9 cellular contexts compared by ENCODE assay signal in genomic region chr19:14112809-14113385, GRCh38. TPM values are rescaled to one million over a fixed set of nuclear protein-coding genes. Genes with fewer than 3 reads are reported as not detected.
DNase-seq lines count a peak whose midpoint lies in the region; ATAC-seq, FAIRE-seq and TF ChIP-seq lines count a peak whose summit lies in the region.
"Had no signal": no experiment of that assay in that cellular context is flagged by ENCODE, and none has a peak within 500 bp of the region (broad histone marks: within the 10 kb centered on the region; RNA-seq: fewer than 3 reads in every experiment).

No MANE protein-coding gene starts in this region.

- peak overlapping the region; percentile 98; the same call in 1 of the 2 replicates for H2BK12ac ChIP-seq in H1 (ENCODE audit: low read depth, low read length)

- peak overlapping the region; percentile 88 for H3K18ac ChIP-seq in H1 (ENCODE audit: extremely low read depth, low read length)

- H3K9me3 ChIP-seq in MM.1S (replicated peaks; ENCODE audit: insufficient read depth, low read length) = no peaks in the 10 kb centered on the region
- no peaks in the 10 kb centered on the region for H3K9me3 ChIP-seq in H1 (ENCODE audit: insufficient read depth in 2 of 2, low read depth in 1 of 2, low read length in 1 of 2)
- no peaks in the 10 kb centered on the region for H3K9me3 ChIP-seq in muscle layer of colon (ENCODE audit: low read length)
- H3K9me3 ChIP-seq in tibial artery = no peaks in the 10 kb centered on the region

- no peaks in the 10 kb centered on the region for H3K9me2 ChIP-seq in MM.1S (replicated peaks; ENCODE audit: insufficient read depth, low read length)

- peak overlapping the region; percentile 79; the same call in 1 of the 2 replicates for H2BK5ac ChIP-seq in H1 (ENCODE audit: low read depth, low read length)

- H3K56ac ChIP-seq in H1 (replicated peaks; ENCODE audit: insufficient read length, low read depth, low read length) = no peak overlapping the region

- no peak overlapping the region; the same call in 1 of the 2 replicates for H2AK5ac ChIP-seq in H1 (ENCODE audit: low read depth, low read length)

- no peak overlapping the region for H2BK20ac ChIP-seq in H1 (ENCODE audit: low read length)

- H4K20me1 ChIP-seq in MM.1S (ENCODE audit: insufficient read depth, low read length) (no peaks in the 10 kb centered on the region), H1 (replicated peaks in 1 of 2; ENCODE audit: control insufficient read depth in 1 of 2, insufficient read depth in 2 of 2, low read length in 2 of 2) (peaks cover 7 to 12% of the 10 kb centered on the region in 2 experiments)

- WGBS in H1 (ENCODE audit: extremely low coverage in 1 of 2, insufficient coverage in 1 of 2, insufficient read length in 1 of 2, insufficient replicate concordance in 2 of 2, low coverage in 1 of 2, low lambda C conversion rate in 2 of 2, missing lambda C conversion rate in 1 of 2), 2 experiments = 72% methylated on average over 11 of the region's 12 CpGs; no CpG with 5 or more reads in 1 of the 2 experiments

- peaks cover 18% of the 10 kb centered on the region for H3K4me1 ChIP-seq in MM.1S (ENCODE audit: low read length)
- H3K4me1 ChIP-seq in H1 (replicated peaks in 1 of 4; ENCODE audit: control insufficient read depth in 3 of 4, insufficient read depth in 4 of 4, low read length in 3 of 4) = peaks cover 11 to 27% (median 15%) of the 10 kb centered on the region in 4 experiments
- H3K4me1 ChIP-seq in muscle layer of colon (ENCODE audit: insufficient read depth, low read length) = peaks cover 41% of the 10 kb centered on the region
- H3K4me1 ChIP-seq in tibial artery = peaks cover 5 to 87% (median 60%) of the 10 kb centered on the region in 4 donors

- H3K27me3 ChIP-seq in MM.1S (replicated peaks; ENCODE audit: insufficient read depth, low read length) (no peaks in the 10 kb centered on the region), H1 (replicated peaks in 1 of 4; ENCODE audit: control insufficient read depth in 3 of 4, extremely low read depth in 1 of 4, insufficient read depth in 3 of 4, low read length in 3 of 4) (no peaks in the 10 kb centered on the region; a peak in 2 of 7 replicates), muscle layer of colon (ENCODE audit: control insufficient read depth in 1 of 2, insufficient read depth in 2 of 2, low read length in 2 of 2) (no peaks in the 10 kb centered on the region), tibial artery (no peaks in the 10 kb centered on the region)

- intact Hi-C loops in tibial artery (cut with DNase I; ENCODE audit: low total_unique reads) = no loop called here

- H2BK15ac ChIP-seq in H1 (ENCODE audit: low read length) = peak overlapping the region; percentile 88; the same call in 1 of the 2 replicates

- H3K4me2 ChIP-seq in MM.1S (ENCODE audit: low read depth, low read length) = peak overlapping the region; percentile 2; the same call in 1 of the 2 replicates
- peak overlapping the region; percentile 12 to 23; a peak in 2 of 4 replicates for H3K4me2 ChIP-seq in H1 (ENCODE audit: insufficient read depth in 1 of 2, low read depth in 2 of 2, low read length in 2 of 2)

- H3K9ac ChIP-seq in MM.1S (ENCODE audit: low read length) (no peak overlapping the region), H1 (replicated peaks in 1 of 4; ENCODE audit: extremely low read depth in 1 of 4, low read depth in 3 of 4, low read length in 3 of 4) (no peak overlapping the region), muscle layer of colon (ENCODE audit: low read length) (peak overlapping the region; percentile 51)

- no peak for ATAC-seq in esophagus mucosa

- H4K91ac ChIP-seq in H1 (replicated peaks; ENCODE audit: insufficient read length, low read length) = peak overlapping the region; percentile 76

- CTCF ChIA-PET in H1 (lab: Charles Lee; ENCODE audit: partially characterized antibody) = interaction anchor here (0.7 to 11.3 kb wide), 11 partner anchors 9 to 132 kb away, joined by 3 to 105 read pairs (median 7); partner anchors contain the start of genes ASF1B and MISP3

- H2AFZ ChIP-seq in MM.1S (ENCODE audit: low read length) (no peak overlapping the region), H1 (ENCODE audit: low read length) (no peak overlapping the region)

- no peak overlapping the region for H3K23ac ChIP-seq in H1 (ENCODE audit: insufficient read length)

- no peak for FAIRE-seq in H1 (lab: Jason Lieb, UNC)

- peak overlapping the region; percentile 86; the same call in 1 of the 2 replicates for H4K8ac ChIP-seq in H1 (ENCODE audit: extremely low read depth, insufficient read depth, low read length)

- peaks cover 3% of the 10 kb centered on the region; the same call in 1 of the 2 replicates for H3K23me2 ChIP-seq in H1 (ENCODE audit: low read depth, low read length)

- no peak overlapping the region for H4K5ac ChIP-seq in H1 (ENCODE audit: insufficient read length, low read depth, low read length)

- no peak for TF ChIP-seq EP300 in H1 (IDR thresholded peaks at IDR 0.05; ENCODE audit: borderline replicate concordance in 1 of 2, low read depth in 2 of 2, low read length in 2 of 2)

- H2BK120ac ChIP-seq in H1 (replicated peaks; ENCODE audit: low read depth, low read length) = peak overlapping the region; percentile 60

- DNase-seq in MM.1S = no peak
- DNase-seq in H1 (ENCODE audit: low read depth in 1 of 2, low spot score in 2 of 2) = no peak
- DNase-seq in tibial artery = peak; percentile 61 to 86
- no peak for DNase-seq in NCI-H69 (lab: John Stamatoyannopoulos, UW)
- DNase-seq in DMS 273 (lab: John Stamatoyannopoulos, UW; ENCODE audit: unreplicated experiment) = no peak
- DNase-seq: central memory CD4-positive, alpha-beta T cell; NCI-H526 treated with DMSO at 0.1 percent for 48 hours had no signal

- peaks cover 2% of the 10 kb centered on the region; the same call in 1 of the 2 replicates for H3F3A ChIP-seq in MM.1S (ENCODE audit: insufficient read depth, low read length)

- H3K4me3 ChIP-seq in MM.1S (ENCODE audit: low read length) = no peak overlapping the region
- H3K4me3 ChIP-seq in H1 (ENCODE audit: extremely low read depth in 1 of 4, insufficient read depth in 2 of 4, low read depth in 3 of 4, low read length in 4 of 4) = no peak overlapping the region
- H3K4me3 ChIP-seq in muscle layer of colon (ENCODE audit: low read depth in 1 of 2, low read length in 2 of 2) = peak overlapping the region in 1 of 2 donors; percentile 47
- H3K4me3 ChIP-seq in tibial artery = peak overlapping the region; percentile 29 to 45

- POLR2A ChIA-PET in H1 (lab: Charles Lee; ENCODE audit: partially characterized antibody) = interaction anchor here (0.6 to 4.2 kb wide), 5 partner anchors 11 to 136 kb away, joined by 3 to 24 read pairs (median 4); partner anchors contain the start of gene ASF1B

- H3K14ac ChIP-seq in H1 (ENCODE audit: insufficient read length) = no peak overlapping the region

- TF ChIP-seq RAD21 in H1 (IDR thresholded peaks at IDR 0.05 in 1 of 2, conservative IDR thresholded peaks at IDR 0.05 in 1 of 2; ENCODE audit: low read depth in 2 of 2, low read length in 2 of 2) = no peak

- no peak for TF ChIP-seq POLR2A in H1 (IDR thresholded peaks at IDR 0.05; ENCODE audit: control extremely low read depth in 1 of 2, low read depth in 2 of 2, low read length in 2 of 2)

- TF ChIP-seq CTCF in MM.1S (IDR thresholded peaks at IDR 0.05; ENCODE audit: low read length) (no peak), H1 (IDR thresholded peaks at IDR 0.05; ENCODE audit: control extremely low read depth in 1 of 3, insufficient read depth in 1 of 3, low read depth in 1 of 3, low read length in 3 of 3) (no peak), tibial artery (IDR thresholded peaks at IDR 0.05) (no peak)

- H3K4ac ChIP-seq in H1 (replicated peaks; ENCODE audit: insufficient read length, low read depth, low read length) = peak overlapping the region; percentile 82

- no peaks in the 10 kb centered on the region for H3K36me3 ChIP-seq in MM.1S (replicated peaks; ENCODE audit: insufficient read depth, low read length)
- no peaks in the 10 kb centered on the region for H3K36me3 ChIP-seq in H1 (ENCODE audit: control insufficient read depth in 2 of 4, insufficient read depth in 4 of 4, low read length in 3 of 4)
- no peaks in the 10 kb centered on the region for H3K36me3 ChIP-seq in muscle layer of colon (ENCODE audit: insufficient read depth, low read length)
- no peaks in the 10 kb centered on the region for H3K36me3 ChIP-seq in tibial artery

- H3K79me2 ChIP-seq in MM.1S (ENCODE audit: low read length) (peaks cover 59% of the 10 kb centered on the region), H1 (ENCODE audit: control insufficient read depth in 1 of 2, insufficient read depth in 2 of 2, low read length in 2 of 2) (0 out of 4 replicates have a peak, but pooled peaks cover 0 to 3% of the 10 kb centered on the region in 2 experiments)

- no peak overlapping the region for H3K27ac ChIP-seq in MM.1S (ENCODE audit: low read length)
- H3K27ac ChIP-seq in H1 (ENCODE audit: low read depth, low read length) = no peak overlapping the region
- peak overlapping the region; percentile 76 for H3K27ac ChIP-seq in muscle layer of colon (ENCODE audit: low read depth, low read length)
- H3K27ac ChIP-seq in tibial artery = peak overlapping the region; percentile 85 to 94

- H3K79me1 ChIP-seq in H1 (ENCODE audit: low read depth, low read length) = peaks cover 4% of the 10 kb centered on the region

RNA-seq across cellular contexts. Expression of gene PRKACA, which starts 4.7 kb away (rescaled TPM):
- 48.2 and 52.8 TPM in 2 replicates for total RNA-seq in H1 (2021; fragmentation: NEBNext Ultra II Directional; extraction: Animal tissue kit (Norgen Biotek cat#: 25700))
- polyA plus RNA-seq in H1 (2011; rRNA removed) = 14.2 and 22.4 TPM in 2 replicates
- polyA plus RNA-seq in H1 (2011; cell fraction: cytosol; rRNA removed) = 17.2 TPM
- polyA plus RNA-seq in H1 (2011; cell fraction: nucleus; rRNA removed) = 22.5 TPM
- polyA plus RNA-seq in H1 (2012, experiment 1 of 2) = 39.6 to 48.7 TPM (median 46.6 TPM) in 4 replicates
- polyA plus RNA-seq in H1 (2012, experiment 2 of 2) = 44.8 TPM
- 37.2 TPM for polyA plus RNA-seq in H1 (2013, experiment 1 of 2)
- 37.9 TPM for polyA plus RNA-seq in H1 (2013, experiment 2 of 2)
- polyA minus RNA-seq in H1 (2011; rRNA and poly(A)+ RNA removed) = 15.4 and 30.5 TPM in 2 replicates
- polyA minus RNA-seq in H1 (2011; cell fraction: cytosol; rRNA and poly(A)+ RNA removed) = 10.6 TPM
- polyA minus RNA-seq in H1 (2011; cell fraction: nucleus; rRNA and poly(A)+ RNA removed) = 12.3 TPM
- 45.2 TPM for total RNA-seq in esophagus mucosa

RNA-seq across cellular contexts. Expression of gene SAMD1, which starts 22.3 kb away (rescaled TPM):
- 95.7 and 100 TPM in 2 replicates for total RNA-seq in H1 (2021; fragmentation: NEBNext Ultra II Directional; extraction: Animal tissue kit (Norgen Biotek cat#: 25700))
- polyA plus RNA-seq in H1 (2011; rRNA removed) = 40.0 and 52.4 TPM in 2 replicates
- polyA plus RNA-seq in H1 (2011; cell fraction: cytosol; rRNA removed) = 48.4 TPM
- 118 TPM for polyA plus RNA-seq in H1 (2011; cell fraction: nucleus; rRNA removed)
- polyA plus RNA-seq in H1 (2012, experiment 1 of 2) = 53.3 to 76.4 TPM (median 71.1 TPM) in 4 replicates
- polyA plus RNA-seq in H1 (2012, experiment 2 of 2) = 74.0 TPM
- 83.6 TPM for polyA plus RNA-seq in H1 (2013, experiment 1 of 2)
- 81.7 TPM for polyA plus RNA-seq in H1 (2013, experiment 2 of 2)
- 7.6 and 10.5 TPM in 2 replicates for polyA minus RNA-seq in H1 (2011; rRNA and poly(A)+ RNA removed)
- polyA minus RNA-seq in H1 (2011; cell fraction: cytosol; rRNA and poly(A)+ RNA removed) = 26.8 TPM
- 18.2 TPM for polyA minus RNA-seq in H1 (2011; cell fraction: nucleus; rRNA and poly(A)+ RNA removed)
- total RNA-seq in esophagus mucosa = 24.8 TPM

RNA-seq across cellular contexts. Expression of gene ASF1B, which starts 23.5 kb away (rescaled TPM):
- total RNA-seq in H1 (2021; fragmentation: NEBNext Ultra II Directional; extraction: Animal tissue kit (Norgen Biotek cat#: 25700)) = 32.1 and 32.6 TPM in 2 replicates
- 59.2 and 65.6 TPM in 2 replicates for polyA plus RNA-seq in H1 (2011; rRNA removed)
- 45.0 TPM for polyA plus RNA-seq in H1 (2011; cell fraction: cytosol; rRNA removed)
- 33.6 TPM for polyA plus RNA-seq in H1 (2011; cell fraction: nucleus; rRNA removed)
- 33.3 to 48.9 TPM (median 45.3 TPM) in 4 replicates for polyA plus RNA-seq in H1 (2012, experiment 1 of 2)
- 45.9 TPM for polyA plus RNA-seq in H1 (2012, experiment 2 of 2)
- 29.3 TPM for polyA plus RNA-seq in H1 (2013, experiment 1 of 2)
- polyA plus RNA-seq in H1 (2013, experiment 2 of 2) = 29.3 TPM
- polyA minus RNA-seq in H1 (2011; rRNA and poly(A)+ RNA removed) = 23.3 and 32.6 TPM in 2 replicates
- 35.4 TPM for polyA minus RNA-seq in H1 (2011; cell fraction: cytosol; rRNA and poly(A)+ RNA removed)
- 25.0 TPM for polyA minus RNA-seq in H1 (2011; cell fraction: nucleus; rRNA and poly(A)+ RNA removed)
- total RNA-seq in esophagus mucosa = 13.9 TPM

RNA-seq across cellular contexts. Expression of gene C19orf67, which starts 27.3 kb away (rescaled TPM):
- total RNA-seq in H1 (2021; fragmentation: NEBNext Ultra II Directional; extraction: Animal tissue kit (Norgen Biotek cat#: 25700)) = 0.52 TPM in 1 of 2 replicates, not detected in the other
- polyA plus RNA-seq in H1 (2011; rRNA removed) = 0.12 and 0.25 TPM in 2 replicates
- 0.23 TPM for polyA plus RNA-seq in H1 (2011; cell fraction: cytosol; rRNA removed)
- 0.37 TPM for polyA plus RNA-seq in H1 (2011; cell fraction: nucleus; rRNA removed)
- not detected in 4 replicates for polyA plus RNA-seq in H1 (2012, experiment 1 of 2)
- 0.46 TPM for polyA plus RNA-seq in H1 (2012, experiment 2 of 2)
- 0.04 TPM for polyA plus RNA-seq in H1 (2013, experiment 1 of 2)
- polyA plus RNA-seq in H1 (2013, experiment 2 of 2) = 0.11 TPM
- polyA minus RNA-seq in H1 (2011; rRNA and poly(A)+ RNA removed) = 0.19 and 0.37 TPM in 2 replicates
- not detected for polyA minus RNA-seq in H1 (2011; cell fraction: cytosol; rRNA and poly(A)+ RNA removed)
- polyA minus RNA-seq in H1 (2011; cell fraction: nucleus; rRNA and poly(A)+ RNA removed) = not detected
- total RNA-seq in esophagus mucosa = 0.12 TPM

RNA-seq across cellular contexts. Expression of gene MISP3, which starts 40.3 kb away (rescaled TPM):
- 0.92 and 1.4 TPM in 2 replicates for total RNA-seq in H1 (2021; fragmentation: NEBNext Ultra II Directional; extraction: Animal tissue kit (Norgen Biotek cat#: 25700))
- 0.74 and 0.96 TPM in 2 replicates for polyA plus RNA-seq in H1 (2011; rRNA removed)
- 1.3 TPM for polyA plus RNA-seq in H1 (2011; cell fraction: cytosol; rRNA removed)
- polyA plus RNA-seq in H1 (2011; cell fraction: nucleus; rRNA removed) = 2.1 TPM
- 1.2 to 2.2 TPM (median 1.6 TPM) in 4 replicates for polyA plus RNA-seq in H1 (2012, experiment 1 of 2)
- 0.89 TPM for polyA plus RNA-seq in H1 (2012, experiment 2 of 2)
- 1.3 TPM for polyA plus RNA-seq in H1 (2013, experiment 1 of 2)
- 1.2 TPM for polyA plus RNA-seq in H1 (2013, experiment 2 of 2)
- 0.10 and 0.16 TPM in 2 replicates for polyA minus RNA-seq in H1 (2011; rRNA and poly(A)+ RNA removed)
- polyA minus RNA-seq in H1 (2011; cell fraction: cytosol; rRNA and poly(A)+ RNA removed) = not detected
- polyA minus RNA-seq in H1 (2011; cell fraction: nucleus; rRNA and poly(A)+ RNA removed) = 0.80 TPM
- 3.4 TPM for total RNA-seq in esophagus mucosa

Comparison
In these comparisons a context has a peak if more than half of its experiments do, and no peak if none do; other contexts are left out.
1. DNase-seq: peak in tibial artery (2 of 2); none in MM.1S (single experiment), H1 (0 of 2), NCI-H69 (single experiment) and DMS 273 (single experiment).
2. H3K27ac ChIP-seq: peak in muscle layer of colon (single experiment) and tibial artery (2 of 2); none in MM.1S (single experiment) and H1 (single experiment).
3. H3K4me3 ChIP-seq: peak in tibial artery (2 of 2); none in MM.1S (single experiment) and H1 (0 of 4).